ENCODE assay signal across 8 cellular contexts in the genomic region with DNA sequence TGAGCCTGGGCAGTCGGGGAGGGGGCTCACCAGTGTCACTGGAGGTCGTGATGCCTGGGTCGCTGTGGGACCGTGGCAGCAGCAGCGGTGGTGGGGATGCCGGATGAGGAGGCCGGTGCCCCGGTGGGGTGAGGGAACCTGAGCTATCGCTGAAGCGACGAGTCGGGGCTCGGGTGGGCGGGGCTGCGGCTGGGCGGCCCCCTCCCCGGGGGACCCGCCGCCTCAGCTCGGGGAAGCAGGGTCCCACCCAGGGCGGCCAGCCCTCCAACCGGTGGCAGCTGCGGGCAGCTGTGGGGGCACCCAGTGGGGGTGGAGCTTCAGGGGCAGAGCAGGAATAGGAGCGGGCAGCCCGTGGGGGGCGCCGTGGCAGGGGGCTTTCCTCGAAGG. TPM values are rescaled to one million over a fixed set of nuclear protein-coding genes. Genes with fewer than 3 reads are reported as not detected.
DNase-seq lines count a peak whose midpoint lies in the region; ATAC-seq, FAIRE-seq and TF ChIP-seq lines count a peak whose summit lies in the region.

No MANE protein-coding gene starts in this region.

- H3K4me3 Mint-ChIP-seq in astrocyte (ENCODE audit: unreplicated experiment), result no peak overlapping the region

- TF ChIP-seq CTCF in astrocyte (IDR thresholded peaks at IDR 0.05; ENCODE audit: insufficient read depth, low read depth, low read length), result no peak
- TF ChIP-seq CTCF in retinal pigment epithelial cell (conservative IDR thresholded peaks at IDR 0.05; ENCODE audit: low read depth, low read length), result no peak

- peaks cover 21% of the 10 kb centered on the region for H3K4me1 ChIP-seq in astrocyte (ENCODE audit: insufficient read depth, low read length)

- peak overlapping the region; percentile 77 for H3K4me2 ChIP-seq in astrocyte (ENCODE audit: low read length)

- peak overlapping the region; percentile 67 for H3K9ac ChIP-seq in astrocyte (ENCODE audit: low read length)

- no peaks in the 10 kb centered on the region for H3K27me3 Mint-ChIP-seq in astrocyte (ENCODE audit: low read depth, unreplicated experiment)

- H3K9me3 ChIP-seq in astrocyte (ENCODE audit: insufficient read depth, low read depth, low read length), result no peaks in the 10 kb centered on the region

- H3K4me3 ChIP-seq in astrocyte (ENCODE audit: insufficient read depth, low read depth, low read length) (peak overlapping the region; percentile 33), retinal pigment epithelial cell (ENCODE audit: low read length) (peak overlapping the region; percentile 39)

- no peak overlapping the region for H3K27ac ChIP-seq in astrocyte (ENCODE audit: low read depth, low read length)

- no peaks in the 10 kb centered on the region for H4K20me1 ChIP-seq in astrocyte (ENCODE audit: insufficient read depth, low read length)

- peaks cover 14% of the 10 kb centered on the region for H3K36me3 Mint-ChIP-seq in astrocyte (ENCODE audit: low read depth, unreplicated experiment)

- H3K27me3 ChIP-seq in astrocyte (ENCODE audit: insufficient read depth, low read length), result no peaks in the 10 kb centered on the region

- intact Hi-C loops in left colon (cut with DNase I, micrococcal nuclease), result no loop called here

- H3K27ac Mint-ChIP-seq in astrocyte (ENCODE audit: unreplicated experiment), result no peak overlapping the region

- H3K79me2 ChIP-seq in astrocyte (ENCODE audit: insufficient read depth, low read length), result peaks cover 17% of the 10 kb centered on the region

- ATAC-seq in GM18868 (IDR thresholded peaks at IDR 0.05; ENCODE audit: unreplicated experiment) (peak; percentile 9), HG03060 (IDR thresholded peaks at IDR 0.05; ENCODE audit: low read depth, unreplicated experiment) (peak; percentile 23), left colon (no peak)

- no peak for DNase-seq in astrocyte (ENCODE audit: low read depth)
- DNase-seq in retinal pigment epithelial cell (ENCODE audit: low read depth), result no peak
- no peak for DNase-seq in left colon
- DNase-seq in NCI-H1105 treated with DMSO at 0.1 percent for 48 hours (lab: John Stamatoyannopoulos, UW), result no peak
- DNase-seq in NCI-H2227 (lab: John Stamatoyannopoulos, UW; ENCODE audit: unreplicated experiment), result no peak
- no peak for DNase-seq in AG08395 (ENCODE audit: low spot score)

- no peak for FAIRE-seq in astrocyte (lab: Jason Lieb, UNC)

- H3K9me3 Mint-ChIP-seq in astrocyte (ENCODE audit: unreplicated experiment), result no peaks in the 10 kb centered on the region

- H3K36me3 ChIP-seq in astrocyte (ENCODE audit: insufficient read depth, low read length), result no peaks in the 10 kb centered on the region

- peaks cover 21% of the 10 kb centered on the region for H3K4me1 Mint-ChIP-seq in astrocyte (ENCODE audit: low read depth, unreplicated experiment)

- peak overlapping the region; percentile 96 for H2AFZ ChIP-seq in astrocyte (ENCODE audit: low read depth, low read length)

RNA-seq across cellular contexts. Expression of a gene that starts 5.0 kb away (rescaled TPM):
- 51.1 and 51.7 TPM in 2 replicates for total RNA-seq in astrocyte
- 10 to 100 TPM; 19.9 to 21.7 TPM for total RNA-seq in left colon

RNA-seq across cellular contexts. Expression of a gene that starts 11.9 kb away (rescaled TPM):
- total RNA-seq in astrocyte, result 68.9 and 70.3 TPM in 2 replicates
- total RNA-seq in left colon, result 10 to 100 TPM; 43.1 to 53.2 TPM

RNA-seq across cellular contexts. Expression of a gene that starts 23.1 kb away (rescaled TPM):
- 31.7 and 36.1 TPM in 2 replicates for total RNA-seq in astrocyte
- total RNA-seq in left colon, result 10 to 100 TPM; 34.3 to 41.0 TPM

RNA-seq across cellular contexts. Expression of a gene that starts 27.0 kb away (rescaled TPM):
- 3.4 and 3.6 TPM in 2 replicates for total RNA-seq in astrocyte
- total RNA-seq in left colon, result 10 to 100 TPM; 11.2 to 21.5 TPM

RNA-seq across cellular contexts. Expression of a gene that starts 41.7 kb away (rescaled TPM):
- total RNA-seq in astrocyte, result 39.8 and 41.8 TPM in 2 replicates
- total RNA-seq in left colon, result 10 to 100 TPM; 36.3 to 46.4 TPM
